ENCODE assay signal across 8 cellular contexts in genomic region chr9:92294297-92294676, GRCh38. TPM values are rescaled to one million over a fixed set of nuclear protein-coding genes. Genes with fewer than 3 reads are reported as not detected.
DNase-seq lines count a peak whose midpoint lies in the region; ATAC-seq and TF ChIP-seq lines count a peak whose summit lies in the region.

No MANE protein-coding gene starts in this region.

- H3K4me3 ChIP-seq in astrocyte of the spinal cord (ENCODE audit: low read depth, low read length) = peak overlapping the region; percentile 94

- no peak for TF ChIP-seq CTCF in astrocyte of the spinal cord (IDR thresholded peaks at IDR 0.05; ENCODE audit: low read depth, low read length)

- H3K9me3 Mint-ChIP-seq in stimulated activated naive CD8-positive, alpha-beta T cell treated with anti-CD3 and anti-CD28 coated beads, Interleukin-15, Interleukin-2, amounts not matched to agents 100 ng/mL and 50 ng/mL, for 24 hours = no peaks in the 10 kb centered on the region

- H3K4me1 Mint-ChIP-seq in stimulated activated naive CD8-positive, alpha-beta T cell treated with anti-CD3 and anti-CD28 coated beads, Interleukin-15, Interleukin-2, amounts not matched to agents 100 ng/mL and 50 ng/mL, for 24 hours (ENCODE audit: low read depth) = peaks cover 78% of the 10 kb centered on the region

- H3K36me3 Mint-ChIP-seq in stimulated activated naive CD8-positive, alpha-beta T cell treated with anti-CD3 and anti-CD28 coated beads, Interleukin-15, Interleukin-2, amounts not matched to agents 100 ng/mL and 50 ng/mL, for 24 hours (ENCODE audit: low read depth) = peaks cover 71% of the 10 kb centered on the region

- no peaks in the 10 kb centered on the region for H3K27me3 Mint-ChIP-seq in stimulated activated naive CD8-positive, alpha-beta T cell treated with anti-CD3 and anti-CD28 coated beads, Interleukin-15, Interleukin-2, amounts not matched to agents 100 ng/mL and 50 ng/mL, for 24 hours

- in situ Hi-C loops in astrocyte of the spinal cord (cut with HindIII; ENCODE audit: low sequenced_read_pairs) = no loop called here

- H3K4me3 Mint-ChIP-seq in stimulated activated naive CD8-positive, alpha-beta T cell treated with anti-CD3 and anti-CD28 coated beads, Interleukin-15, Interleukin-2, amounts not matched to agents 100 ng/mL and 50 ng/mL, for 24 hours = peak overlapping the region; percentile 98

- peak overlapping the region; percentile 97 for H3K27ac Mint-ChIP-seq in stimulated activated naive CD8-positive, alpha-beta T cell treated with anti-CD3 and anti-CD28 coated beads, Interleukin-15, Interleukin-2, amounts not matched to agents 100 ng/mL and 50 ng/mL, for 24 hours

- no peak for ATAC-seq in GM19455 (IDR thresholded peaks at IDR 0.05; ENCODE audit: unreplicated experiment)
- ATAC-seq in GM21526 (IDR thresholded peaks at IDR 0.05; ENCODE audit: low FRiP score, unreplicated experiment) = no peak

- DNase-seq in DMS79 treated with DMSO at 0.1 percent for 48 hours (lab: John Stamatoyannopoulos, UW) = peak; percentile 5
- DNase-seq in DMS79 (lab: John Stamatoyannopoulos, UW) = no peak
- peak; percentile 5 for DNase-seq in NCI-H460 (ENCODE audit: extremely low read depth, low read depth)
- DNase-seq in astrocyte of the spinal cord (ENCODE audit: low read depth, low spot score) = peak; percentile 8
- peak; percentile 36 for DNase-seq in kidney tubule cell (ENCODE audit: low spot score)

RNA-seq across cellular contexts. Expression of gene IARS1, which starts 0.8 kb away (rescaled TPM):
- total RNA-seq in NCI-H460 (2014; rRNA removed; shearing (Covaris generic)) = 651 and 698 TPM in 2 replicates
- polyA plus RNA-seq in NCI-H460 (2014; cell fraction: nucleus; rRNA removed) = 284 and 331 TPM in 2 replicates

RNA-seq across cellular contexts. Expression of gene NOL8, which starts 30.9 kb away (rescaled TPM):
- 30.5 and 38.5 TPM in 2 replicates for total RNA-seq in NCI-H460 (2014; rRNA removed; shearing (Covaris generic))
- 56.6 and 65.2 TPM in 2 replicates for polyA plus RNA-seq in NCI-H460 (2014; cell fraction: nucleus; rRNA removed)

RNA-seq across cellular contexts. Expression of gene CENPP, which starts 31.5 kb away (rescaled TPM):
- total RNA-seq in NCI-H460 (2014; rRNA removed; shearing (Covaris generic)) = 5.1 and 7.4 TPM in 2 replicates
- 4.1 and 6.1 TPM in 2 replicates for polyA plus RNA-seq in NCI-H460 (2014; cell fraction: nucleus; rRNA removed)
